1 cellular context compared by ENCODE assay signal in genomic region chr1:21268281-21269239, GRCh38.
TF ChIP-seq lines count a peak whose summit lies in the region.

No MANE protein-coding gene starts in this region.

TF ChIP-seq in HCT116, 20 proteins besides CTCF, POLR2A, EP300 and RAD21 (continued from another document):
- TF ChIP-seq, protein P1, sequence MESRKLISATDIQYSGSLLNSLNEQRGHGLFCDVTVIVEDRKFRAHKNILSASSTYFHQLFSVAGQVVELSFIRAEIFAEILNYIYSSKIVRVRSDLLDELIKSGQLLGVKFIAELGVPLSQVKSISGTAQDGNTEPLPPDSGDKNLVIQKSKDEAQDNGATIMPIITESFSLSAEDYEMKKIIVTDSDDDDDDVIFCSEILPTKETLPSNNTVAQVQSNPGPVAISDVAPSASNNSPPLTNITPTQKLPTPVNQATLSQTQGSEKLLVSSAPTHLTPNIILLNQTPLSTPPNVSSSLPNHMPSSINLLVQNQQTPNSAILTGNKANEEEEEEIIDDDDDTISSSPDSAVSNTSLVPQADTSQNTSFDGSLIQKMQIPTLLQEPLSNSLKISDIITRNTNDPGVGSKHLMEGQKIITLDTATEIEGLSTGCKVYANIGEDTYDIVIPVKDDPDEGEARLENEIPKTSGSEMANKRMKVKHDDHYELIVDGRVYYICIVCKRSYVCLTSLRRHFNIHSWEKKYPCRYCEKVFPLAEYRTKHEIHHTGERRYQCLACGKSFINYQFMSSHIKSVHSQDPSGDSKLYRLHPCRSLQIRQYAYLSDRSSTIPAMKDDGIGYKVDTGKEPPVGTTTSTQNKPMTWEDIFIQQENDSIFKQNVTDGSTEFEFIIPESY (IDR thresholded peaks at IDR 0.05; ENCODE audit: extremely low read depth, insufficient replicate concordance, low read length), result no peak
- no peak for TF ChIP-seq SIN3A (IDR thresholded peaks at IDR 0.05; ENCODE audit: low read depth)
- TF ChIP-seq ZNF274 (IDR thresholded peaks at IDR 0.05; ENCODE audit: low read depth, low read length), result no peak
- TF ChIP-seq EZH2 (IDR thresholded peaks at IDR 0.05), result no peak
- TF ChIP-seq YY1 (IDR thresholded peaks at IDR 0.05; ENCODE audit: extremely low read depth, insufficient replicate concordance, low read depth, low read length), result no peak
